ENCODE assay signal across 8 cellular contexts in the genomic region with DNA sequence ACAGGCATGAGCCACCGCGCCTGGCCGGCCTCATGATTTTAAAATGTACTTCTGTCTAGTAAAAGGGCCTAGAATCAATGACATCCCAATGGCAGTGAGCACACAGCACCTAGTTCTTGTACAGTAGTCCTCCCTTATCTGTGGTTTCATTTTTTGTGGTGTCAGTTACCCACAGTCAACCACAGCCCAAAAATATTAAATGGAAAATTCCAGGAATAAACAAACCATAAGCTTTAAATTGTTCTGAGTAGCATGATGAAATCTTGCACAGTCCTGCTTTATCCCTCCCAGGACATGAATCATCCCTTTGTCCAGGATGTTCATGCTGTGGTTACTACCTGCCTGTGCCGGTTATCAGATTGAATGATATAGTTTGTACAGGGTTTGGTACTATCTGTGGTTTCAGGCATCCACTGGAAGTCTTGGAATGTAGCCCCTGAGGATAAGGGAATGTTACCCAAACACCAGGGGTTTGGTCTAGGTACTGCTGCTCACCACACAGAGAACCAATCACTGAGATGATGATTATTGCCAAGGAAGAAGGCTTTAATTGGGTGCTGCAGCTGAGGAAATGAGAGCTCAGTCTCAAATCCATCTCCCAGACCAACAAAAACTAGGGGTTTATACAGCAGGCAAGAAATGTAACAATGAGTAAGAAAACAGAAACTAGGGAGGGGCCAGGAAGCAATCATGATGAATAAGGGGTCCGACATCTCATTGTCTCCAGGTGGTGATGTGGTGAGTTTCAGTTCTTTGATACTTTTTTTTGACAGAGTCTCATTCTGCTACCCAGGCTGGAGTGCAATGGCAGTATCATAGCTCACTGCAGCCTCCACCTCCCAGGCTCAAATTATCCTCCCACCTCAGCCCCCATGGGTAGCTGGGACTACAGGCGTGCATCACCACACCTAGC. TPM values are rescaled to one million over a fixed set of nuclear protein-coding genes. Genes with fewer than 3 reads are reported as not detected.
DNase-seq lines count a peak whose midpoint lies in the region; ATAC-seq, FAIRE-seq and TF ChIP-seq lines count a peak whose summit lies in the region.
"Had no signal": no experiment of that assay in that cellular context is flagged by ENCODE, and none has a peak within 500 bp of the region (broad histone marks: within the 10 kb centered on the region; RNA-seq: fewer than 3 reads in every experiment).

No MANE protein-coding gene starts in this region.

- DNase-seq in HCEC 1CT = peak; percentile 76
- peak; percentile 90 for DNase-seq in RCC 7860 (ENCODE audit: low spot score)
- DNase-seq in bronchial epithelial cell (ENCODE audit: low read depth) = peak; percentile 92
- no peak for DNase-seq in sigmoid colon
- no peak for DNase-seq in NCI-H146 treated with DMSO at 0.1 percent for 48 hours (lab: John Stamatoyannopoulos, UW; ENCODE audit: unreplicated experiment)
- no peak for DNase-seq in effector CD8-positive, alpha-beta T cell (lab: John Stamatoyannopoulos, UW)
- DNase-seq: islet precursor cell had no signal

- H3K36me3 ChIP-seq in bronchial epithelial cell (ENCODE audit: control insufficient read depth, insufficient read depth, low read length) (no peaks in the 10 kb centered on the region), sigmoid colon (no peaks in the 10 kb centered on the region)

- no peaks in the 10 kb centered on the region for H3K9me3 ChIP-seq in sigmoid colon

- 78 to 82% methylated on average over 6 of the region's 6 CpGs for whole genome bisulfite sequencing in sigmoid colon, 2 donors

- peak; percentile 99 for FAIRE-seq in RCC 7860 (lab: Jason Lieb, UNC)
- peak; percentile 23 for FAIRE-seq in bronchial epithelial cell (lab: Jason Lieb, UNC)

- TF ChIP-seq CTCF in bronchial epithelial cell (IDR thresholded peaks at IDR 0.05; ENCODE audit: insufficient read depth, low read length, severe bottlenecking) = no peak
- no peak for TF ChIP-seq CTCF in sigmoid colon (IDR thresholded peaks at IDR 0.05)

- no peak for ATAC-seq in GM19023 (IDR thresholded peaks at IDR 0.05; ENCODE audit: unreplicated experiment)

- no peak for TF ChIP-seq POLR2A in sigmoid colon (IDR thresholded peaks at IDR 0.05)

- peak overlapping the region; percentile 42 to 65 (median 58) for H3K27ac ChIP-seq in sigmoid colon

- H3K4me1 ChIP-seq in sigmoid colon = peaks cover 0 to 14% (median 6%) of the 10 kb centered on the region in 4 donors

- H3K4me3 ChIP-seq in bronchial epithelial cell (ENCODE audit: low read depth, low read length) (no peak overlapping the region), sigmoid colon (no peak overlapping the region)

- TF ChIP-seq EP300 in sigmoid colon (IDR thresholded peaks at IDR 0.05) = no peak

- intact Hi-C loops in sigmoid colon (cut with DNase I) = no loop called here

- H3K27me3 ChIP-seq in bronchial epithelial cell (ENCODE audit: control insufficient read depth, insufficient read depth, low read length) (no peaks in the 10 kb centered on the region), sigmoid colon (no peaks in the 10 kb centered on the region)

RNA-seq across cellular contexts. Expression of a gene that starts 16.1 kb away (rescaled TPM):
- 39.3 and 45.5 TPM in 2 replicates for total RNA-seq in bronchial epithelial cell
- total RNA-seq in sigmoid colon = 1,000 to 10,000 TPM in 3 of 4 donors, 100 to 1,000 TPM in 1; 701 to 1,465 (median 1,246) TPM
- 10 to 100 TPM; 27.0 to 73.3 (median 42.2) TPM for polyA plus RNA-seq in sigmoid colon

Comparison
In these comparisons a context has a peak if more than half of its experiments do, and no peak if none do; other contexts are left out.
1. DNase-seq: peak in HCEC 1CT (single experiment), RCC 7860 (single experiment) and bronchial epithelial cell (single experiment); none in sigmoid colon (single experiment), NCI-H146 treated with DMSO at 0.1 percent for 48 hours (single experiment) and effector CD8-positive, alpha-beta T cell (single experiment).
2. RNA of a gene that starts 16.1 kb away (total RNA-seq): 701 to 1,465 TPM in sigmoid colon; 39.3 to 45.5 TPM in bronchial epithelial cell; every median in the first group is over 10 times any median in the second.